Comparison of ENCODE assay signal across 9 cellular contexts in genomic region chr7:124033093-124033806, GRCh38. TPM values are rescaled to one million over a fixed set of nuclear protein-coding genes. Genes with fewer than 3 reads are reported as not detected.
A peak's percentile ranks its signal among the peaks of the same experiment; 100 is the strongest.
DNase-seq lines count a peak whose midpoint lies in the region; ATAC-seq lines count a peak whose summit lies in the region.
"Had no signal": no experiment of that assay in that cellular context is flagged by ENCODE, and none has a peak within 500 bp of the region (broad histone marks: within the 10 kb centered on the region; RNA-seq: fewer than 3 reads in every experiment).

No MANE protein-coding gene starts in this region.

- DNase-seq in NCI-H345 (lab: John Stamatoyannopoulos, UW): peak; percentile 35
- DNase-seq in naive thymus-derived CD8-positive, alpha-beta T cell: no peak
- DNase-seq in activated naive CD4-positive, alpha-beta T cell treated with Interleukin-2 at 50 U/mL for 16 hours: no peak
- DNase-seq in activated naive CD4-positive, alpha-beta T cell treated with anti-CD3 and anti-CD28 coated beads for 36 hours: no peak

- ATAC-seq in GM19397 (IDR thresholded peaks at IDR 0.05; ENCODE audit: unreplicated experiment) (peak; percentile 33), HG03457 (IDR thresholded peaks at IDR 0.05; ENCODE audit: unreplicated experiment) (no peak)
- ATAC-seq in naive thymus-derived CD8-positive, alpha-beta T cell: no peak

- no peak overlapping the region for H3K27ac Mint-ChIP-seq in naive thymus-derived CD8-positive, alpha-beta T cell
- no peak overlapping the region for H3K27ac Mint-ChIP-seq in activated naive CD4-positive, alpha-beta T cell treated with anti-CD3 and anti-CD28 coated beads for 36 hours

- CTCF ChIA-PET in activated naive CD4-positive, alpha-beta T cell treated with anti-CD3 and anti-CD28 coated beads for 36 hours (lab: Charles Lee): no interaction called here

- H3K4me1 Mint-ChIP-seq in naive thymus-derived CD8-positive, alpha-beta T cell: peaks cover 6 to 16% (median 12%) of the 10 kb centered on the region in 4 donors
- H3K4me1 Mint-ChIP-seq in activated naive CD4-positive, alpha-beta T cell treated with anti-CD3 and anti-CD28 coated beads for 36 hours (ENCODE audit: low read depth): peaks cover 10% of the 10 kb centered on the region

- 1 to 3% methylated on average over 54 to 71 of the region's 71 CpGs for WGBS in esophagus, 2 donors

- peaks cover 0 to 5% (median 3%) of the 10 kb centered on the region in 3 donors for H3K36me3 Mint-ChIP-seq in naive thymus-derived CD8-positive, alpha-beta T cell
- no peaks in the 10 kb centered on the region for H3K36me3 Mint-ChIP-seq in activated naive CD4-positive, alpha-beta T cell treated with anti-CD3 and anti-CD28 coated beads for 36 hours (ENCODE audit: low read depth)

- H3K4me3 Mint-ChIP-seq in naive thymus-derived CD8-positive, alpha-beta T cell: peak overlapping the region in 6 of 10 donors; percentile 12 to 65 (median 38)
- no peak overlapping the region for H3K4me3 Mint-ChIP-seq in activated naive CD4-positive, alpha-beta T cell treated with anti-CD3 and anti-CD28 coated beads for 36 hours

- peaks cover 3 to 29% of the 10 kb centered on the region in 2 donors for H3K27me3 ChIP-seq in esophagus (ENCODE audit: control insufficient read depth in 1 of 2, insufficient read depth in 2 of 2, low read length in 2 of 2)

- H3K9me3 ChIP-seq in esophagus (ENCODE audit: control insufficient read depth in 2 of 2, insufficient read depth in 1 of 2, low read depth in 1 of 2, low read length in 1 of 2): peaks cover 0 to 2% of the 10 kb centered on the region in 2 donors

- H3K4me3 ChIP-seq in esophagus (ENCODE audit: low read depth in 1 of 2, low read length in 2 of 2): peak overlapping the region; percentile 15 to 49

- H3K9me3 Mint-ChIP-seq in naive thymus-derived CD8-positive, alpha-beta T cell: peaks cover 0 to 2% (median 0%) of the 10 kb centered on the region in 9 donors
- no peaks in the 10 kb centered on the region for H3K9me3 Mint-ChIP-seq in activated naive CD4-positive, alpha-beta T cell treated with anti-CD3 and anti-CD28 coated beads for 36 hours

- H3K27me3 Mint-ChIP-seq in naive thymus-derived CD8-positive, alpha-beta T cell: peaks cover 35 to 66% (median 43%) of the 10 kb centered on the region in 5 donors
- H3K27me3 Mint-ChIP-seq in activated naive CD4-positive, alpha-beta T cell treated with anti-CD3 and anti-CD28 coated beads for 36 hours (ENCODE audit: low read depth): peaks cover 41% of the 10 kb centered on the region

- H3K27ac ChIP-seq in esophagus (ENCODE audit: low read depth in 2 of 2, low read length in 1 of 2): no peak overlapping the region
- H3K27ac ChIP-seq: KMS-11 had no signal

- POLR2A ChIA-PET in naive thymus-derived CD8-positive, alpha-beta T cell (lab: Charles Lee): no interaction called here

- peaks cover 8 to 9% of the 10 kb centered on the region in 2 donors for H3K4me1 ChIP-seq in esophagus (ENCODE audit: control insufficient read depth in 2 of 2, insufficient read depth in 2 of 2, low read length in 1 of 2)

- intact Hi-C loops in activated naive CD4-positive, alpha-beta T cell treated with anti-CD3 and anti-CD28 coated beads for 36 hours (cut with micrococcal nuclease): no loop called here

- no peaks in the 10 kb centered on the region for H3K36me3 ChIP-seq in esophagus (ENCODE audit: control insufficient read depth in 2 of 2, insufficient read depth in 2 of 2, low read length in 1 of 2)

RNA-seq across cellular contexts. Expression of gene TMEM229A, which starts 0.4 kb away (rescaled TPM):
- not detected for polyA plus RNA-seq in esophagus
- not detected for total RNA-seq in naive thymus-derived CD8-positive, alpha-beta T cell
- polyA plus RNA-seq in naive thymus-derived CD8-positive, alpha-beta T cell: not detected
- total RNA-seq in activated naive CD4-positive, alpha-beta T cell treated with anti-CD3 and anti-CD28 coated beads for 36 hours: not detected
- total RNA-seq: fibroblast of villous mesenchyme had no signal
